8 cellular contexts compared by ENCODE assay signal in genomic region chr10:114173680-114174461, GRCh38.
A peak's percentile ranks its signal among the peaks of the same experiment; 100 is the strongest.
DNase-seq lines count a peak whose midpoint lies in the region; ATAC-seq lines count a peak whose summit lies in the region.

CCDC186 (minus strand) TSS chr10:114174203; CDS start chr10:114163268, 10,935 bp downstream.

- H3K4me3 ChIP-seq in BLaER1 treated with 17β-estradiol and CSF1 and Interleukin-3, amounts not matched to agents 10 nM and 100 nM: peak within 1 kb of the TSS; percentile 82 to 98 (median 93)

- no peaks in the 10 kb centered on the region for H3K27me3 ChIP-seq in BLaER1 treated with 17β-estradiol and CSF1 and Interleukin-3, amounts not matched to agents 10 nM and 100 nM

- peak; percentile 100 for ATAC-seq in GM19324 (IDR thresholded peaks at IDR 0.05; ENCODE audit: low FRiP score, unreplicated experiment)
- ATAC-seq in HG03460 (IDR thresholded peaks at IDR 0.05; ENCODE audit: unreplicated experiment): peak; percentile 99

- peak within 1 kb of the TSS; percentile 81 to 97 (median 89) for H3K9ac ChIP-seq in BLaER1 treated with 17β-estradiol and CSF1 and Interleukin-3, amounts not matched to agents 10 nM and 100 nM

- peak within 1 kb of the TSS; percentile 77 to 97 (median 87) for H3K27ac ChIP-seq in BLaER1 treated with 17β-estradiol and CSF1 and Interleukin-3, amounts not matched to agents 10 nM and 100 nM

- H3K36me3 ChIP-seq in BLaER1 treated with 17β-estradiol and CSF1 and Interleukin-3, amounts not matched to agents 10 nM and 100 nM: peaks cover 0 to 25% (median 14%) of the 10 kb centered on the region in 11 experiments; a peak in 18 of 22 replicates

- peaks cover 8 to 18% (median 11%) of the 10 kb centered on the region in 11 experiments for H3K9me3 ChIP-seq in BLaER1 treated with 17β-estradiol and CSF1 and Interleukin-3, amounts not matched to agents 10 nM and 100 nM (replicated peaks in 1 of 11)

- H3K4me1 ChIP-seq in BLaER1 treated with 17β-estradiol and CSF1 and Interleukin-3, amounts not matched to agents 10 nM and 100 nM: peaks cover 12 to 28% (median 24%) of the 10 kb centered on the region in 10 experiments

- peak; percentile 92 for DNase-seq in NCI-H526 treated with DMSO at 0.1 percent for 48 hours (lab: John Stamatoyannopoulos, UW)
- peak; percentile 99 for DNase-seq in activated CD4-positive, alpha-beta T cell treated with anti-CD3 and anti-CD28 coated beads, Interleukin-2, amount 50 U/mL, for 1 hour
- DNase-seq in cortex of kidney (lab: John Stamatoyannopoulos, UW): peak; percentile 71
- peak; percentile 99 for DNase-seq in left kidney (ENCODE audit: low read depth, low spot score)
- DNase-seq in stimulated activated CD4-positive, alpha-beta T cell treated with anti-CD3 and anti-CD28 coated beads, Interleukin-2, amount 100 ng/mL, for 24 hours: peak; percentile 98

- peak within 1 kb of the TSS; percentile 81 to 95 (median 92) for H3K4me2 ChIP-seq in BLaER1 treated with 17β-estradiol and CSF1 and Interleukin-3, amounts not matched to agents 10 nM and 100 nM

- no peaks in the 10 kb centered on the region; a peak in 1 of 22 replicates for H4K20me1 ChIP-seq in BLaER1 treated with 17β-estradiol and CSF1 and Interleukin-3, amounts not matched to agents 10 nM and 100 nM

Comparison
In these comparisons a context has a peak if more than half of its experiments do, and no peak if none do; other contexts are left out.
1. Peak in every context shown above with its lines: DNase-seq, ATAC-seq, H3K4me3 ChIP-seq and H3K27ac ChIP-seq.